Comparison of ENCODE assay signal across 8 cellular contexts in the genomic region with DNA sequence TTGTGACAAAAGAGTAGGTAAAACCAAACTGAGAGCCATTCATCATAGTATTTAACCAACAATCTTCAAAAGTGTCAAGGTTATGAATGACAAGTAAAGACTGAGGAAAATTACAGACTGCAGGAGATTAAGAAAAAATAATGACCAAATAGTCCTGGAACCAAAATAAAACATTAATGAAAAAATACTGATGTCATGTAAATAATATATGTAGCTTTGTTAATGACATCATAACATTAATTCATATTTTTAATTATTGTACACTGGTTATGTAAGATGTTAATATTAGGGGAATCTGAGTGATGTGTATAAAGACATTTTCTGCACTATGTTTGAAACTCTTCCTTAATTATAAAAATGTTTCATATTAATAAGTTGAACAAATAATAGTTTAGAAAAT.
"Had no signal": no experiment of that assay in that cellular context is flagged by ENCODE, and none has a peak within 500 bp of the region (broad histone marks: within the 10 kb centered on the region; RNA-seq: fewer than 3 reads in every experiment).

No MANE protein-coding gene starts in this region.

- H3K9ac ChIP-seq: GM23248, KMS-11 had no signal

- H3K27ac ChIP-seq: GM23248, KMS-11 had no signal

- DNase-seq: GM23248, GOT3, H9, HCEC 1CT, HFFc6, KBM-7 had no signal

- FAIRE-seq: HTR-8/SVneo had no signal

- H3K4me2 ChIP-seq: KMS-11 had no signal

- H2AFZ ChIP-seq: GM23248 had no signal

- H3K4me3 ChIP-seq: GM23248 had no signal
